Comparison of ENCODE assay signal across 23 cellular contexts in genomic region chr6:1577146-1577680, GRCh38. TPM values are rescaled to one million over a fixed set of nuclear protein-coding genes. Genes with fewer than 3 reads are reported as not detected.
DNase-seq lines count a peak whose midpoint lies in the region; ATAC-seq, FAIRE-seq and TF ChIP-seq lines count a peak whose summit lies in the region.
"Had no signal": no experiment of that assay in that cellular context is flagged by ENCODE, and none has a peak within 500 bp of the region (broad histone marks: within the 10 kb centered on the region; RNA-seq: fewer than 3 reads in every experiment).

No MANE protein-coding gene starts in this region.

- H3K79me2 ChIP-seq in mammary epithelial cell (ENCODE audit: insufficient read depth, low read length) (no peaks in the 10 kb centered on the region), H1 (ENCODE audit: control insufficient read depth in 1 of 2, insufficient read depth in 2 of 2, low read length in 2 of 2) (no peaks in the 10 kb centered on the region)

- H3K9me3 Mint-ChIP-seq in osteocyte (ENCODE audit: unreplicated experiment): no peaks in the 10 kb centered on the region
- H3K9me3 Mint-ChIP-seq: CD4-positive, alpha-beta T cell; H9; IgD-negative memory B cell had no signal

- H4K8ac ChIP-seq in H1 (ENCODE audit: extremely low read depth, insufficient read depth, low read length): peak overlapping the region; percentile 18; the same call in 1 of the 2 replicates

- H3K9me3 ChIP-seq in breast epithelium (no peaks in the 10 kb centered on the region), mammary epithelial cell (replicated peaks; ENCODE audit: insufficient read depth, low read length) (no peaks in the 10 kb centered on the region), H1 (ENCODE audit: insufficient read depth in 2 of 2, low read depth in 1 of 2, low read length in 1 of 2) (no peaks in the 10 kb centered on the region), tibial artery (no peaks in the 10 kb centered on the region), ascending aorta (no peaks in the 10 kb centered on the region)
- H3K9me3 ChIP-seq: A549, Caco-2 had no signal

- POLR2A ChIA-PET in H1 (lab: Charles Lee; ENCODE audit: partially characterized antibody): no interaction called here

- intact Hi-C loops in breast epithelium (cut with DNase I; ENCODE audit: low total_unique reads) (no loop called here), mammary epithelial cell (cut with micrococcal nuclease) (no loop called here), tibial artery (cut with DNase I; ENCODE audit: low total_unique reads) (no loop called here), ascending aorta (cut with DNase I) (no loop called here)

- H3K27ac ChIP-seq in breast epithelium (peak overlapping the region; percentile 92 to 96), mammary epithelial cell (ENCODE audit: insufficient read depth, low read depth, low read length) (no peak overlapping the region), H1 (ENCODE audit: low read depth, low read length) (no peak overlapping the region), tibial artery (peak overlapping the region; percentile 44 to 84), ascending aorta (no peak overlapping the region)
- H3K27ac ChIP-seq: 22Rv1, A549, C4-2B had no signal

- H3K4me2 ChIP-seq in mammary epithelial cell (ENCODE audit: insufficient read depth, low read depth, low read length): no peak overlapping the region
- no peak overlapping the region for H3K4me2 ChIP-seq in H1 (ENCODE audit: insufficient read depth in 1 of 2, low read depth in 2 of 2, low read length in 2 of 2)
- H3K4me2 ChIP-seq: A549 had no signal

- 73% methylated on average over 8 of the region's 11 CpGs for WGBS in mammary epithelial cell (ENCODE audit: low coverage, missing lambda C conversion rate)
- 92% methylated on average over 11 of the region's 11 CpGs; no CpG with 5 or more reads in 1 of the 2 experiments for WGBS in H1 (ENCODE audit: extremely low coverage in 1 of 2, insufficient coverage in 1 of 2, insufficient read length in 1 of 2, insufficient replicate concordance in 2 of 2, low coverage in 1 of 2, low lambda C conversion rate in 2 of 2, missing lambda C conversion rate in 1 of 2), 2 experiments

- H3K36me3 ChIP-seq in breast epithelium (no peaks in the 10 kb centered on the region), mammary epithelial cell (ENCODE audit: insufficient read depth, low read length) (no peaks in the 10 kb centered on the region), H1 (ENCODE audit: control insufficient read depth in 2 of 4, insufficient read depth in 4 of 4, low read length in 3 of 4) (no peaks in the 10 kb centered on the region), tibial artery (no peaks in the 10 kb centered on the region), ascending aorta (no peaks in the 10 kb centered on the region)

- H3K4ac ChIP-seq in H1 (replicated peaks; ENCODE audit: insufficient read length, low read depth, low read length): no peak overlapping the region

- H2AK5ac ChIP-seq in H1 (ENCODE audit: low read depth, low read length): no peak overlapping the region

- H2BK15ac ChIP-seq in H1 (ENCODE audit: low read length): no peak overlapping the region

- no peaks in the 10 kb centered on the region for H4K20me1 ChIP-seq in mammary epithelial cell (ENCODE audit: insufficient read depth, low read length)
- H4K20me1 ChIP-seq in H1 (replicated peaks in 1 of 2; ENCODE audit: control insufficient read depth in 1 of 2, insufficient read depth in 2 of 2, low read length in 2 of 2): no peaks in the 10 kb centered on the region

- CTCF ChIA-PET in mammary epithelial cell (lab: Charles Lee; ENCODE audit: low non-redundant PET) (no interaction called here), H1 (lab: Charles Lee; ENCODE audit: partially characterized antibody) (interaction anchor here (1.1 to 1.5 kb wide), 2 partner anchors 15 to 19 kb away, joined by 3 to 5 read pairs; no protein-coding TSS in a partner anchor)

- no peak for FAIRE-seq in H1 (lab: Jason Lieb, UNC)
- FAIRE-seq: A549, D721Med, GM12892, GM18507, HTR-8/SVneo had no signal

- no peak overlapping the region for H2BK120ac ChIP-seq in H1 (replicated peaks; ENCODE audit: low read depth, low read length)

- H3K18ac ChIP-seq in H1 (ENCODE audit: extremely low read depth, low read length): no peak overlapping the region

- TF ChIP-seq CTCF in breast epithelium (IDR thresholded peaks at IDR 0.05) (no peak), mammary epithelial cell (conservative IDR thresholded peaks at IDR 0.05 in 1 of 2, IDR thresholded peaks at IDR 0.05 in 1 of 2; ENCODE audit: extremely low read depth in 1 of 2, insufficient read depth in 1 of 2, low read depth in 1 of 2, low read length in 2 of 2) (no peak), H1 (IDR thresholded peaks at IDR 0.05; ENCODE audit: control extremely low read depth in 1 of 3, insufficient read depth in 1 of 3, low read depth in 1 of 3, low read length in 3 of 3) (no peak), osteocyte (IDR thresholded peaks at IDR 0.05) (no peak), tibial artery (IDR thresholded peaks at IDR 0.05) (no peak), ascending aorta (IDR thresholded peaks at IDR 0.05) (no peak)

- H3K56ac ChIP-seq in H1 (replicated peaks; ENCODE audit: insufficient read length, low read depth, low read length): no peak overlapping the region

- dilution Hi-C loops in mammary epithelial cell (cut with HindIII; ENCODE audit: low sequenced_read_pairs): no loop called here

- H2BK5ac ChIP-seq in H1 (ENCODE audit: low read depth, low read length): no peak overlapping the region

- H3K27me3 ChIP-seq in breast epithelium: no peaks in the 10 kb centered on the region
- no peaks in the 10 kb centered on the region for H3K27me3 ChIP-seq in mammary epithelial cell (ENCODE audit: insufficient read depth, low read length)
- H3K27me3 ChIP-seq in H1 (replicated peaks in 1 of 4; ENCODE audit: control insufficient read depth in 3 of 4, extremely low read depth in 1 of 4, insufficient read depth in 3 of 4, low read length in 3 of 4): peaks cover 0 to 3% (median 0%) of the 10 kb centered on the region in 4 experiments; a peak in 1 of 7 replicates
- H3K27me3 ChIP-seq in tibial artery: no peaks in the 10 kb centered on the region
- H3K27me3 ChIP-seq in ascending aorta: no peaks in the 10 kb centered on the region

- H3K79me1 ChIP-seq in H1 (ENCODE audit: low read depth, low read length): no peaks in the 10 kb centered on the region

- H4K5ac ChIP-seq in H1 (ENCODE audit: insufficient read length, low read depth, low read length): no peak overlapping the region

- TF ChIP-seq RAD21 in H1 (IDR thresholded peaks at IDR 0.05 in 1 of 2, conservative IDR thresholded peaks at IDR 0.05 in 1 of 2; ENCODE audit: low read depth in 2 of 2, low read length in 2 of 2): no peak

- H2BK20ac ChIP-seq in H1 (ENCODE audit: low read length): no peak overlapping the region

- in situ Hi-C loops in mammary epithelial cell (cut with MboI; ENCODE audit: low sequenced_read_pairs in 2 of 2): loop anchor here in 1 of 2 donors (25.0 kb wide), 2 partner anchors 885 to 1060 kb away; no protein-coding TSS in a partner anchor

- TF ChIP-seq POLR2A in breast epithelium (IDR thresholded peaks at IDR 0.05) (no peak), H1 (IDR thresholded peaks at IDR 0.05; ENCODE audit: control extremely low read depth in 1 of 2, low read depth in 2 of 2, low read length in 2 of 2) (no peak)

- no peak overlapping the region for H4K91ac ChIP-seq in H1 (replicated peaks; ENCODE audit: insufficient read length, low read length)

- H3K23ac ChIP-seq in H1 (ENCODE audit: insufficient read length): no peak overlapping the region

- H3K36me3 Mint-ChIP-seq in osteocyte (ENCODE audit: unreplicated experiment): no peaks in the 10 kb centered on the region
- H3K36me3 Mint-ChIP-seq: IgD-negative memory B cell had no signal

- no peak for TF ChIP-seq EP300 in H1 (IDR thresholded peaks at IDR 0.05; ENCODE audit: borderline replicate concordance in 1 of 2, low read depth in 2 of 2, low read length in 2 of 2)

- H3K4me1 ChIP-seq in breast epithelium: peaks cover 0 to 32% of the 10 kb centered on the region in 2 donors
- peaks cover 8% of the 10 kb centered on the region for H3K4me1 ChIP-seq in mammary epithelial cell (ENCODE audit: insufficient read depth, low read length)
- H3K4me1 ChIP-seq in H1 (replicated peaks in 1 of 4; ENCODE audit: control insufficient read depth in 3 of 4, insufficient read depth in 4 of 4, low read length in 3 of 4): peaks cover 0 to 8% (median 4%) of the 10 kb centered on the region in 4 experiments; a peak in 4 of 7 replicates
- peaks cover 0 to 38% (median 29%) of the 10 kb centered on the region in 4 donors for H3K4me1 ChIP-seq in tibial artery
- peaks cover 8 to 18% of the 10 kb centered on the region in 2 donors for H3K4me1 ChIP-seq in ascending aorta
- H3K4me1 ChIP-seq: A549, Caco-2 had no signal

- no peak overlapping the region for H2BK12ac ChIP-seq in H1 (ENCODE audit: low read depth, low read length)

- no peaks in the 10 kb centered on the region for H3K23me2 ChIP-seq in H1 (ENCODE audit: low read depth, low read length)

- H3K4me3 Mint-ChIP-seq in osteocyte (ENCODE audit: unreplicated experiment): no peak overlapping the region
- H3K4me3 Mint-ChIP-seq: CD4-positive, alpha-beta T cell; H9; IgD-negative memory B cell had no signal

- H3K4me3 ChIP-seq in breast epithelium: no peak overlapping the region
- no peak overlapping the region for H3K4me3 ChIP-seq in mammary epithelial cell (replicated peaks in 1 of 3; ENCODE audit: insufficient read depth in 1 of 3, low read depth in 2 of 3, low read length in 3 of 3)
- H3K4me3 ChIP-seq in H1 (ENCODE audit: extremely low read depth in 1 of 4, insufficient read depth in 2 of 4, low read depth in 3 of 4, low read length in 4 of 4): no peak overlapping the region
- H3K4me3 ChIP-seq in tibial artery: no peak overlapping the region
- H3K4me3 ChIP-seq in ascending aorta: no peak overlapping the region
- H3K4me3 ChIP-seq: A549 had no signal

- no peak overlapping the region for H3K9ac ChIP-seq in mammary epithelial cell (ENCODE audit: insufficient read depth, low read length)
- no peak overlapping the region for H3K9ac ChIP-seq in H1 (replicated peaks in 1 of 4; ENCODE audit: extremely low read depth in 1 of 4, low read depth in 3 of 4, low read length in 3 of 4)

- ATAC-seq in GM21576 (IDR thresholded peaks at IDR 0.05; ENCODE audit: unreplicated experiment): no peak
- ATAC-seq: A549, HepG2 had no signal

- H2AFZ ChIP-seq in mammary epithelial cell (ENCODE audit: low read depth, low read length) (no peak overlapping the region), H1 (ENCODE audit: low read length) (no peak overlapping the region)

- DNase-seq in breast epithelium (ENCODE audit: low spot score in 2 of 2): no peak
- DNase-seq in mammary epithelial cell: no peak
- DNase-seq in H1 (ENCODE audit: low read depth in 1 of 2, low spot score in 2 of 2): peak in 1 of 2 experiments; percentile 36
- peak; percentile 81 for DNase-seq in osteocyte (ENCODE audit: extremely low spot score, unreplicated experiment)
- no peak for DNase-seq in tibial artery
- no peak for DNase-seq in ascending aorta (ENCODE audit: low spot score in 2 of 2)
- DNase-seq in dermis blood vessel endothelial cell: no peak
- DNase-seq: AML-193; Caco-2; CD4-positive, alpha-beta T cell; GDM1; GOT3; H9 had no signal

- no peaks in the 10 kb centered on the region for H3K27me3 Mint-ChIP-seq in osteocyte (ENCODE audit: unreplicated experiment)

- H3K4me1 Mint-ChIP-seq in osteocyte (ENCODE audit: unreplicated experiment): peaks cover 12% of the 10 kb centered on the region

- no peak overlapping the region for H3K14ac ChIP-seq in H1 (ENCODE audit: insufficient read length)

- H3K27ac Mint-ChIP-seq in osteocyte (ENCODE audit: unreplicated experiment): no peak overlapping the region
- H3K27ac Mint-ChIP-seq: CD4-positive, alpha-beta T cell; H9; IgD-negative memory B cell had no signal

- BruUV-seq in mammary epithelial cell (replicated peaks; lab: Mats Ljungman, UMichigan): no TSS peak

RNA-seq across cellular contexts. Expression of gene FOXC1, which starts 32.5 kb away (rescaled TPM):
- total RNA-seq in breast epithelium: 10 to 100 TPM in 1 of 3 donors, 1 to 10 TPM in 2; 3.7 to 13.2 (median 7.5) TPM
- total RNA-seq in mammary epithelial cell: 10 to 100 TPM; 12.1 to 15.8 TPM
- 4.6 TPM for polyA plus RNA-seq in mammary epithelial cell
- 1.7 TPM for polyA minus RNA-seq in mammary epithelial cell
- 0.13 and 0.22 TPM in 2 replicates for total RNA-seq in H1 (2021; fragmentation: NEBNext Ultra II Directional; extraction: Animal tissue kit (Norgen Biotek cat#: 25700))
- 0.05 TPM in 1 of 2 replicates, not detected in the other for polyA plus RNA-seq in H1 (2011; rRNA removed)
- polyA plus RNA-seq in H1 (2011; cell fraction: cytosol; rRNA removed): 0.09 TPM
- polyA plus RNA-seq in H1 (2011; cell fraction: nucleus; rRNA removed): 0.03 TPM
- 0.05 to 0.07 TPM in 2 of 4 replicates, not detected in the others for polyA plus RNA-seq in H1 (2012, experiment 1 of 2)
- polyA plus RNA-seq in H1 (2012, experiment 2 of 2): 0.13 TPM
- polyA plus RNA-seq in H1 (2013, experiment 1 of 2): 0.10 TPM
- 0.06 TPM for polyA plus RNA-seq in H1 (2013, experiment 2 of 2)
- 0.10 TPM in 1 of 2 replicates, not detected in the other for polyA minus RNA-seq in H1 (2011; rRNA and poly(A)+ RNA removed)
- polyA minus RNA-seq in H1 (2011; cell fraction: cytosol; rRNA and poly(A)+ RNA removed): not detected
- 0.40 TPM for polyA minus RNA-seq in H1 (2011; cell fraction: nucleus; rRNA and poly(A)+ RNA removed)
- total RNA-seq in osteocyte: 106 and 108 TPM in 2 replicates
- total RNA-seq in ascending aorta: 125 TPM
- total RNA-seq in dermis blood vessel endothelial cell: 8.3 and 12.1 TPM in 2 replicates
- total RNA-seq: CD4-positive, alpha-beta T cell; H9 had no signal
- polyA plus RNA-seq: IgD-negative memory B cell had no signal

Comparison
In these comparisons a context has a peak if more than half of its experiments do, and no peak if none do; other contexts are left out.
1. H3K27ac ChIP-seq: peak in breast epithelium (2 of 2) and tibial artery (2 of 2); none in mammary epithelial cell (single experiment), H1 (single experiment) and ascending aorta (0 of 2).